Comparison of ENCODE assay signal across 13 cellular contexts in the genomic region with DNA sequence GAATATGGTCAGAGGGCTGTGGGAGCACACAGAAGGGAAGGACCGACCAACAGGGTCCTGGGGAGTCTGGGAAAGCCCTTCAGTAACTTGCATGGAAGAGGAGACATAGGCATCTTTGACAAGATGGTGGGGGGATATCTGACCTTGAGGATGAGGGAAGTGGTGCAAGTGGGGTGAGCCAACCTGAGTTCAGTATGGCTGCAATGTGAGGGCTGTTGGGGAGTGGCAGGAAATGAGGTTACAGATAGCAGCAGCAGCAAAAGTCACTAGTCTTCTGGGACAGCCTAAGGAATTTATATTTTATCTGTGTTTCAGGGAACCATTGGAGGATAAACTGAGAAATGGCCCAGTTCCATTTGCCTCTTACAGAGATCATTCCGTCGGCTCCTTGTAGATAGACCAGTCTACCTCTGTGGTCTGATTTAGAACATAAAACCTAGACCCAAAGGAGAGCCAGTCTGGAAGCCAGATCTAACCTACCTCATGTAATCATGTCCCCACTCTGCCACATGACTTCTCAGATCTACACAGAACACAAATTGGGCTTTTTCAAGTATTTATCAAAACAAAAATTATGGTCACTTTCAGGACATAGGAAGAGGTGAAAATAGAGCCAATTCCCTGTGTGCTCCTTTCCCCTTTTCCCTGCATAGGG.
A peak's percentile ranks its signal among the peaks of the same experiment; 100 is the strongest.
DNase-seq lines count a peak whose midpoint lies in the region; ATAC-seq and TF ChIP-seq lines count a peak whose summit lies in the region.
"Had no signal": no experiment of that assay in that cellular context is flagged by ENCODE, and none has a peak within 500 bp of the region (broad histone marks: within the 10 kb centered on the region; RNA-seq: fewer than 3 reads in every experiment).

No MANE protein-coding gene starts in this region.

- H3K4me3 Mint-ChIP-seq in activated CD8-positive, alpha-beta memory T cell treated with anti-CD3 and anti-CD28 coated beads, Interleukin-2, amount 10 ng/mL, durations not matched to agents 7 days and 5 days = no peak overlapping the region
- no peak overlapping the region for H3K4me3 Mint-ChIP-seq in activated CD4-positive, alpha-beta memory T cell treated with anti-CD3 and anti-CD28 coated beads for 36 hours
- H3K4me3 Mint-ChIP-seq in nephron progenitor cell = no peak overlapping the region

- intact Hi-C loops in activated CD4-positive, alpha-beta memory T cell treated with anti-CD3 and anti-CD28 coated beads for 36 hours (cut with micrococcal nuclease) = loop anchor here (2.0 kb wide), 2 partner anchors 17 to 75 kb away; a partner anchor contains a TSS
- intact Hi-C loops in Right ventricle myocardium superior (cut with DNase I) = no loop called here

- no peak for TF ChIP-seq CTCF in nephron progenitor cell (IDR thresholded peaks at IDR 0.05)

- POLR2A ChIA-PET in activated CD4-positive, alpha-beta memory T cell treated with anti-CD3 and anti-CD28 coated beads for 36 hours (lab: Charles Lee) = interaction anchor here (1.8 kb wide), 1 partner anchor 53 kb away, joined by 6 read pairs; no protein-coding TSS in a partner anchor

- H3K9me3 Mint-ChIP-seq in activated CD8-positive, alpha-beta memory T cell treated with anti-CD3 and anti-CD28 coated beads, Interleukin-2, amount 10 ng/mL, durations not matched to agents 7 days and 5 days (ENCODE audit: low read depth) = peaks cover 11% of the 10 kb centered on the region
- H3K9me3 Mint-ChIP-seq in activated CD4-positive, alpha-beta memory T cell treated with anti-CD3 and anti-CD28 coated beads for 36 hours = peaks cover 9% of the 10 kb centered on the region
- peaks cover 25% of the 10 kb centered on the region for H3K9me3 Mint-ChIP-seq in nephron progenitor cell

- CTCF ChIA-PET in activated CD8-positive, alpha-beta memory T cell treated with anti-CD3 and anti-CD28 coated beads, Interleukin-2, amount 10 ng/mL, durations not matched to agents 7 days and 5 days (lab: Charles Lee) = interaction anchor here (0.9 to 6.1 kb wide), 4 partner anchors 20 to 157 kb away, joined by 3 to 33 read pairs (median 5); no protein-coding TSS in a partner anchor
- CTCF ChIA-PET in activated CD4-positive, alpha-beta memory T cell treated with anti-CD3 and anti-CD28 coated beads for 36 hours (lab: Charles Lee) = interaction anchor here (1.2 to 1.6 kb wide), 2 partner anchors 21 to 156 kb away, joined by 3 to 6 read pairs; no protein-coding TSS in a partner anchor

- DNase-seq in activated CD8-positive, alpha-beta memory T cell treated with anti-CD3 and anti-CD28 coated beads, Interleukin-2, amount 10 ng/mL, durations not matched to agents 7 days and 5 days = peak; percentile 76
- no peak for DNase-seq in activated CD8-positive, alpha-beta memory T cell treated with anti-CD3 and anti-CD28 coated beads, Interleukin-2, amount 50 U/mL, for 4 hours
- peak; percentile 37 for DNase-seq in Kasumi-1 (lab: John Stamatoyannopoulos, UW)
- no peak for DNase-seq in activated CD4-positive, alpha-beta memory T cell treated with anti-CD3 and anti-CD28 coated beads for 36 hours
- DNase-seq in nephron progenitor cell = no peak
- DNase-seq in GDM1 (lab: John Stamatoyannopoulos, UW) = no peak
- no peak for DNase-seq in Right ventricle myocardium superior
- DNase-seq: activated CD4-positive, alpha-beta T cell treated with anti-CD3 and anti-CD28 coated beads, Interleukin-2, amount 50 U/mL, for 4 hours; activated naive CD4-positive, alpha-beta T cell treated with anti-CD3 and anti-CD28 coated beads, Interleukin-2, amount 50 U/mL, for 16 hours; NCI-H2227 treated with DMSO at 0.1 percent for 48 hours; PC-9; testis had no signal

- no peaks in the 10 kb centered on the region for H3K27me3 Mint-ChIP-seq in activated CD8-positive, alpha-beta memory T cell treated with anti-CD3 and anti-CD28 coated beads, Interleukin-2, amount 10 ng/mL, durations not matched to agents 7 days and 5 days
- H3K27me3 Mint-ChIP-seq in activated CD4-positive, alpha-beta memory T cell treated with anti-CD3 and anti-CD28 coated beads for 36 hours = no peaks in the 10 kb centered on the region
- H3K27me3 Mint-ChIP-seq in nephron progenitor cell (ENCODE audit: low read depth, poor library complexity) = no peaks in the 10 kb centered on the region

- peaks cover 68% of the 10 kb centered on the region for H3K36me3 Mint-ChIP-seq in activated CD8-positive, alpha-beta memory T cell treated with anti-CD3 and anti-CD28 coated beads, Interleukin-2, amount 10 ng/mL, durations not matched to agents 7 days and 5 days
- H3K36me3 Mint-ChIP-seq in activated CD4-positive, alpha-beta memory T cell treated with anti-CD3 and anti-CD28 coated beads for 36 hours = peaks cover 52% of the 10 kb centered on the region
- H3K36me3 Mint-ChIP-seq in nephron progenitor cell (ENCODE audit: low read depth) = peaks cover 93% of the 10 kb centered on the region

- peak overlapping the region; percentile 85 for H3K27ac Mint-ChIP-seq in activated CD8-positive, alpha-beta memory T cell treated with anti-CD3 and anti-CD28 coated beads, Interleukin-2, amount 10 ng/mL, durations not matched to agents 7 days and 5 days
- H3K27ac Mint-ChIP-seq in activated CD4-positive, alpha-beta memory T cell treated with anti-CD3 and anti-CD28 coated beads for 36 hours = peak overlapping the region; percentile 50
- peak overlapping the region; percentile 87 for H3K27ac Mint-ChIP-seq in nephron progenitor cell

- peak; percentile 73 for ATAC-seq in activated CD8-positive, alpha-beta memory T cell treated with anti-CD3 and anti-CD28 coated beads, Interleukin-2, amount 10 ng/mL, durations not matched to agents 7 days and 5 days
- no peak for ATAC-seq in Right ventricle myocardium superior (ENCODE audit: poor library complexity)
- ATAC-seq in HG02884 (IDR thresholded peaks at IDR 0.05; ENCODE audit: unreplicated experiment) = no peak

- H3K4me1 Mint-ChIP-seq in activated CD8-positive, alpha-beta memory T cell treated with anti-CD3 and anti-CD28 coated beads, Interleukin-2, amount 10 ng/mL, durations not matched to agents 7 days and 5 days = peaks cover 69% of the 10 kb centered on the region
- H3K4me1 Mint-ChIP-seq in activated CD4-positive, alpha-beta memory T cell treated with anti-CD3 and anti-CD28 coated beads for 36 hours (ENCODE audit: low read depth) = peaks cover 61% of the 10 kb centered on the region
- H3K4me1 Mint-ChIP-seq in nephron progenitor cell = peaks cover 27% of the 10 kb centered on the region

Comparison
In these comparisons a context has a peak if more than half of its experiments do, and no peak if none do; other contexts are left out.
1. DNase-seq: peak in activated CD8-positive, alpha-beta memory T cell treated with anti-CD3 and anti-CD28 coated beads, Interleukin-2, amount 10 ng/mL, durations not matched to agents 7 days and 5 days (single experiment) and Kasumi-1 (2 of 2); none in activated CD8-positive, alpha-beta memory T cell treated with anti-CD3 and anti-CD28 coated beads, Interleukin-2, amount 50 U/mL, for 4 hours (single experiment), activated CD4-positive, alpha-beta memory T cell treated with anti-CD3 and anti-CD28 coated beads for 36 hours (single experiment), nephron progenitor cell (single experiment), GDM1 (single experiment) and Right ventricle myocardium superior (single experiment).
2. Peak in every context shown above with its lines, with median percentiles within 50 percentile points of each other: H3K27ac Mint-ChIP-seq.